Comparison of ENCODE assay signal across 11 cellular contexts in the genomic region with DNA sequence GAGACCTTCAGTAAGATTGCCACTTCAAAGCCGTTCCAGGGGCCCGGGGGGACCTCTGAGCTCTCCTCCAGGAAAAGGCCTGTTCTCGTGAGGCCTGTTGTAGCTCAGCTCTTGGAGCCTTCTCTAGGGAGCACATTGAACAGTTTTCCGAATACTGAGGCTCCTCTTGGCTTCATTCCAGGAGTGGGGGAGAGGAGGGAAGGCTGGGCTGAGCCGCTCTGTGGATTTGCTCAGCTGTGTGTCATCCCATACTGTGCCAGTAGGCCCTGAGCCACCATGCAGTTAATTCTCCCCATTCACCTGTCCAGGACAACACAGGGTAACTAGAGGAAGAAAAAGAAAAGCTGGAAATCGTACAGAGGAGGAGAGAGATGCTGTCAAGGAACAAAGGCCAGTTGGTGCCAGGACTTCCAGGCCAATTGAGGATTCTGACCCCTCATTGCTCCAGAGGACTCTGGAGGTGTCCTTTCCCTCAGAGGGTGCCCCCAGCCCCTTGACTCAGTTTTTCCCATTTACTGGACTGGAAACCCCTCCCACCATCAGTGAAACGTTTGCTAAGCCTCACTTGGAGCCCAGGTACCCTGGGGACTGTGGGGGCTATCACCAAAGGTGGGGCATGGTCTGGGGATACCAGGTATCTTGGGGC. TPM values are rescaled to one million over a fixed set of nuclear protein-coding genes. Genes with fewer than 3 reads are reported as not detected.
DNase-seq lines count a peak whose midpoint lies in the region; ATAC-seq, FAIRE-seq and TF ChIP-seq lines count a peak whose summit lies in the region.
"Had no signal": no experiment of that assay in that cellular context is flagged by ENCODE, and none has a peak within 500 bp of the region (broad histone marks: within the 10 kb centered on the region; RNA-seq: fewer than 3 reads in every experiment).

No MANE protein-coding gene starts in this region.

- H3K36me3 ChIP-seq in Loucy (ENCODE audit: insufficient read depth, low read length) (no peaks in the 10 kb centered on the region), heart right ventricle (no peaks in the 10 kb centered on the region), spleen (no peaks in the 10 kb centered on the region)

- H2AFZ ChIP-seq in Loucy (ENCODE audit: low read length) = no peak overlapping the region

- peak overlapping the region; percentile 11 for H3K4me2 ChIP-seq in Loucy (ENCODE audit: low read depth, low read length, poor library complexity, severe bottlenecking)

- H3K9me3 ChIP-seq in Loucy (ENCODE audit: insufficient read depth, low read depth, low read length) (no peaks in the 10 kb centered on the region), heart right ventricle (peaks cover 0 to 5% (median 0%) of the 10 kb centered on the region in 11 donors), spleen (peaks cover 0 to 8% (median 4%) of the 10 kb centered on the region in 8 donors)

- H3K9ac ChIP-seq in Loucy (ENCODE audit: low read depth, low read length, poor library complexity, severe bottlenecking) = peak overlapping the region; percentile 15

- no peaks in the 10 kb centered on the region for H3K36me3 Mint-ChIP-seq in activated CD4-positive, alpha-beta T cell treated with anti-CD3 and anti-CD28 coated beads, Interleukin-2, amount 10 ng/mL, durations not matched to agents 7 days and 5 days (ENCODE audit: low read depth)

- TF ChIP-seq CTCF in Loucy (conservative IDR thresholded peaks at IDR 0.05; ENCODE audit: low read length) (no peak), heart right ventricle (IDR thresholded peaks at IDR 0.05) (no peak), spleen (IDR thresholded peaks at IDR 0.05 in 8 of 11, conservative IDR thresholded peaks at IDR 0.05 in 3 of 11) (no peak)

- intact Hi-C loops in heart right ventricle (cut with DNase I) = no loop called here
- intact Hi-C loops in spleen (cut with DNase I; ENCODE audit: low total_unique reads) = no loop called here

- no peaks in the 10 kb centered on the region for H3K79me2 ChIP-seq in Loucy (ENCODE audit: insufficient read depth, low read length)

- H4K20me1 ChIP-seq in Loucy (ENCODE audit: insufficient read depth, low read length, poor library complexity, severe bottlenecking) = no peaks in the 10 kb centered on the region

- no peak for FAIRE-seq in GM12891 (lab: Jason Lieb, UNC)

- H3K27ac Mint-ChIP-seq in activated CD4-positive, alpha-beta T cell treated with anti-CD3 and anti-CD28 coated beads, Interleukin-2, amount 10 ng/mL, durations not matched to agents 7 days and 5 days = no peak overlapping the region

- POLR2A ChIA-PET in activated CD4-positive, alpha-beta T cell treated with anti-CD3 and anti-CD28 coated beads, Interleukin-2, amount 10 ng/mL, durations not matched to agents 7 days and 5 days (lab: Charles Lee) = no interaction called here

- peak in 1 of 2 donors; percentile 80 for DNase-seq in heart right ventricle
- no peak for DNase-seq in spleen
- DNase-seq in GM12891 (ENCODE audit: insufficient read length, low spot score) = no peak
- no peak for DNase-seq in T-helper 9 cell
- DNase-seq in activated CD4-positive, CD25-positive, alpha-beta regulatory T cell treated with anti-CD3 and anti-CD28 coated beads, Interleukin-2, amount 50 U/mL, for 72 hours = no peak
- no peak for DNase-seq in activated CD4-positive, alpha-beta T cell treated with anti-CD3 and anti-CD28 coated beads, Interleukin-2, amount 10 ng/mL, durations not matched to agents 7 days and 5 days
- DNase-seq: activated CD8-positive, alpha-beta memory T cell treated with anti-CD3 and anti-CD28 coated beads, Interleukin-2, amount 50 U/mL, for 48 hours; foreskin melanocyte; NCI-H510A treated with DMSO at 0.1 percent for 48 hours had no signal

- H3K27me3 Mint-ChIP-seq in activated CD4-positive, alpha-beta T cell treated with anti-CD3 and anti-CD28 coated beads, Interleukin-2, amount 10 ng/mL, durations not matched to agents 7 days and 5 days = no peaks in the 10 kb centered on the region

- H3K27me3 ChIP-seq in Loucy (ENCODE audit: insufficient read depth, low read length, poor library complexity, severe bottlenecking) (no peaks in the 10 kb centered on the region), heart right ventricle (no peaks in the 10 kb centered on the region), spleen (replicated peaks in 1 of 7) (no peaks in the 10 kb centered on the region)

- CTCF ChIA-PET in activated CD4-positive, alpha-beta T cell treated with anti-CD3 and anti-CD28 coated beads, Interleukin-2, amount 10 ng/mL, durations not matched to agents 7 days and 5 days (lab: Charles Lee) = interaction anchor here (1.2 kb wide), 1 partner anchor 10 kb away, joined by 3 read pairs; no protein-coding TSS in a partner anchor

- peak overlapping the region; percentile 29 to 98 (median 55) for H3K27ac ChIP-seq in heart right ventricle
- peak overlapping the region in 5 of 8 donors; percentile 8 to 85 (median 77) for H3K27ac ChIP-seq in spleen

- ATAC-seq in SK-N-SH treated with all-trans-retinoic acid at 6 μM for 48 hours (peak; percentile 37), heart right ventricle (peak; percentile 24 to 43 (median 36))

- H3K4me3 ChIP-seq in Loucy (ENCODE audit: low read length, poor library complexity, severe bottlenecking) = no peak overlapping the region
- no peak overlapping the region for H3K4me3 ChIP-seq in heart right ventricle
- no peak overlapping the region for H3K4me3 ChIP-seq in spleen

- no peak overlapping the region for H3K4me3 Mint-ChIP-seq in activated CD4-positive, alpha-beta T cell treated with anti-CD3 and anti-CD28 coated beads, Interleukin-2, amount 10 ng/mL, durations not matched to agents 7 days and 5 days

- TF ChIP-seq POLR2A in spleen (IDR thresholded peaks at IDR 0.05) (no peak), GM12891 (IDR thresholded peaks at IDR 0.05; ENCODE audit: low read depth, low read length) (no peak)

- H3K9me2 ChIP-seq in Loucy (replicated peaks; ENCODE audit: low read depth, low read length) = no peaks in the 10 kb centered on the region

- no peaks in the 10 kb centered on the region for H3F3A ChIP-seq in Loucy (ENCODE audit: low read depth)

- no peaks in the 10 kb centered on the region for H3K4me1 Mint-ChIP-seq in activated CD4-positive, alpha-beta T cell treated with anti-CD3 and anti-CD28 coated beads, Interleukin-2, amount 10 ng/mL, durations not matched to agents 7 days and 5 days

- WGBS in heart right ventricle, 2 donors = 45 to 50% methylated on average over 7 of the region's 7 CpGs
- 57 to 74% (median 69%) methylated on average over 5 to 7 of the region's 7 CpGs for WGBS in spleen, 5 donors

- H3K4me1 ChIP-seq in Loucy (ENCODE audit: insufficient read depth, low read length, poor library complexity, severe bottlenecking) = peaks cover 39% of the 10 kb centered on the region
- H3K4me1 ChIP-seq in heart right ventricle = peaks cover 30 to 78% (median 69%) of the 10 kb centered on the region in 9 donors
- peaks cover 19 to 58% (median 44%) of the 10 kb centered on the region in 6 donors for H3K4me1 ChIP-seq in spleen

- peaks cover 2% of the 10 kb centered on the region for H3K9me3 Mint-ChIP-seq in activated CD4-positive, alpha-beta T cell treated with anti-CD3 and anti-CD28 coated beads, Interleukin-2, amount 10 ng/mL, durations not matched to agents 7 days and 5 days

TF ChIP-seq in SK-N-SH treated with all-trans-retinoic acid at 6 μM for 48 hours, 23 proteins besides CTCF, POLR2A, EP300 and RAD21 (continues in another document):
- TF ChIP-seq ZNF70 (CRISPR knock-in tag; IDR thresholded peaks at IDR 0.05) (no peak), OSR1 (CRISPR knock-in tag; IDR thresholded peaks at IDR 0.05) (no peak), TCF4 (CRISPR knock-in tag; IDR thresholded peaks at IDR 0.05; ENCODE audit: borderline replicate concordance) (no peak), RARB (CRISPR knock-in tag; IDR thresholded peaks at IDR 0.05) (no peak)

TF ChIP-seq in GM12891, 5 proteins besides CTCF, POLR2A, EP300 and RAD21:
- no peak for TF ChIP-seq PAX5 (IDR thresholded peaks at IDR 0.05; ENCODE audit: insufficient read depth, low read length, severe bottlenecking)
- TF ChIP-seq POLR2AphosphoS5 (IDR thresholded peaks at IDR 0.05; ENCODE audit: low read depth, low read length) = no peak
- TF ChIP-seq SPI1 (IDR thresholded peaks at IDR 0.05; ENCODE audit: low read depth, low read length) = no peak
- no peak for TF ChIP-seq TAF1 (IDR thresholded peaks at IDR 0.05; ENCODE audit: low read depth, low read length)
- TF ChIP-seq POU2F2 (IDR thresholded peaks at IDR 0.05; ENCODE audit: low read depth, low read length) = no peak

RNA-seq across cellular contexts. Expression of gene HS1BP3, which starts 41.4 kb away (rescaled TPM):
- total RNA-seq in heart right ventricle (10 to 100 TPM; 11.3 to 26.3 (median 16.1) TPM), spleen (10 to 100 TPM; 21.1 to 38.0 (median 31.3) TPM)
- polyA plus RNA-seq in heart right ventricle (10 to 100 TPM; 16.8 to 24.6 TPM), spleen (10 to 100 TPM in 2 of 3 donors, 1 to 10 TPM in 1; 8.8 to 23.5 (median 13.8) TPM)
- 6.6 TPM for polyA plus RNA-seq in GM12891 (2012; ENCODE audit: low read depth, missing spikeins)
- 10 to 100 TPM; 14.1 to 14.4 TPM for total RNA-seq in activated CD4-positive, alpha-beta T cell treated with anti-CD3 and anti-CD28 coated beads, Interleukin-2, amount 10 ng/mL, durations not matched to agents 7 days and 5 days

RNA-seq across cellular contexts. Expression of gene GDF7, which starts 57.5 kb away (rescaled TPM):
- total RNA-seq in heart right ventricle (1 to 10 TPM in 1 of 10 donors, under 1 TPM in 9; 0.10 to 1.2 (median 0.66) TPM), spleen (1 to 10 TPM in 6 of 7 donors, under 1 TPM in 1; 0.83 to 3.8 (median 2.0) TPM)
- polyA plus RNA-seq in heart right ventricle (under 1 TPM; 0.17 to 0.37 TPM), spleen (1 to 10 TPM in 1 of 3 donors, under 1 TPM in 2; 0.87 to 1.8 (median 0.89) TPM)
- polyA plus RNA-seq in GM12891 (2012; ENCODE audit: low read depth, missing spikeins) = 0.12 TPM
- not detected for total RNA-seq in activated CD4-positive, alpha-beta T cell treated with anti-CD3 and anti-CD28 coated beads, Interleukin-2, amount 10 ng/mL, durations not matched to agents 7 days and 5 days
